In the genomic region with DNA sequence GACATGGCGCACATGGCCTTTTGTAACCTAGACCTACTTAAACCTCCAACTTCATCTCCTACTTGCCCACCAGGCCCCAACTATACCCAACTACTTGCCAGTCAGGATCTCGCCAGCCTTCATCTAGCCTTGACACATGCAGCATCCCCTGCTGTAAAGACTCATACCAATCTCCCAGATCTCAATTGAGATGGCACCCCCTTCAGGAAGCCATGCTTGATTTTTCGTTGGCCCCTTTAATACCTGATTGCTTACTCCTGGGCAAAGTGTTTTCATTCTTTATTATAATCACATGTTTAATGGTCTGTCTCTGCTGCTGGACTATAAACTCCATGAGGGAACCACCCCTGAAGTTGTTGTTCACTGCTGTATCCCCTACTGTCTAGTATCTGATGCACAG, we compare ENCODE assay signal across 27 cellular contexts.
"Had no signal": no experiment of that assay in that cellular context is flagged by ENCODE, and none has a peak within 500 bp of the region (broad histone marks: within the 10 kb centered on the region; RNA-seq: fewer than 3 reads in every experiment).

No MANE protein-coding gene starts in this region.

- H3K4me3 ChIP-seq: left ventricle myocardium inferior, lung, pancreas, prostate gland, skin epidermis, stomach, testis, thyroid gland, upper lobe of right lung had no signal

- H3K27me3 ChIP-seq: pancreas, stomach, testis, thyroid gland had no signal

- H3K9me3 Mint-ChIP-seq: mesothelial cell of epicardium; stimulated activated naive B cell treated with anti-CD40 and anti-IgM and Interleukin-4, amounts not matched to agents 10 μg/mL and 1 μg/mL and 100 μg/mL, for 72 hours had no signal

- H3K36me3 ChIP-seq: left ventricle myocardium inferior, pancreas, prostate gland, stomach, thyroid gland, upper lobe of right lung had no signal

- H3K27me3 Mint-ChIP-seq: stimulated activated naive B cell treated with anti-CD40 and anti-IgM and Interleukin-4, amounts not matched to agents 10 μg/mL and 1 μg/mL and 100 μg/mL, for 72 hours had no signal

- H3K4me3 Mint-ChIP-seq: mesothelial cell of epicardium; naive B cell; natural killer cell; nephron progenitor cell; stimulated activated naive B cell treated with anti-CD40 and anti-IgM and Interleukin-4, amounts not matched to agents 10 μg/mL and 1 μg/mL and 100 μg/mL, for 72 hours had no signal

- H3K9me3 ChIP-seq: left ventricle myocardium inferior, pancreas, prostate gland, stomach, testis, thyroid gland, upper lobe of right lung had no signal

- H3K27ac Mint-ChIP-seq: mesothelial cell of epicardium; natural killer cell; nephron progenitor cell; stimulated activated naive B cell treated with anti-CD40 and anti-IgM and Interleukin-4, amounts not matched to agents 10 μg/mL and 1 μg/mL and 100 μg/mL, for 72 hours had no signal

- H3K27ac ChIP-seq: left ventricle myocardium inferior, pancreas, prostate gland, skin epidermis, stomach, testis, thyroid gland, upper lobe of right lung had no signal

- H3K36me3 Mint-ChIP-seq: mesothelial cell of epicardium; naive B cell; natural killer cell; stimulated activated naive B cell treated with anti-CD40 and anti-IgM and Interleukin-4, amounts not matched to agents 10 μg/mL and 1 μg/mL and 100 μg/mL, for 72 hours had no signal

- H3K4me1 ChIP-seq: left ventricle myocardium inferior, pancreas, prostate gland, stomach, testis, thyroid gland, upper lobe of right lung had no signal

- H3K4me1 Mint-ChIP-seq: mesothelial cell of epicardium; naive B cell; natural killer cell; nephron progenitor cell; stimulated activated naive B cell treated with anti-CD40 and anti-IgM and Interleukin-4, amounts not matched to agents 10 μg/mL and 1 μg/mL and 100 μg/mL, for 72 hours had no signal

- DNase-seq: hypothalamus; islet precursor cell; left ventricle myocardium inferior; mesendoderm; naive B cell; natural killer cell; nephron progenitor cell; nucleus accumbens; pancreas; posterior cingulate gyrus; retina; right cardiac atrium; stimulated activated CD4-positive, alpha-beta T cell treated with anti-CD3 and anti-CD28 coated beads, Interleukin-12 subunit alpha, Interleukin-12 subunit beta, amount 100 ng/mL, for 4 hours; stimulated activated CD4-positive, alpha-beta T cell treated with anti-CD3 and anti-CD28 coated beads, Interleukin-15, amount 100 ng/mL, for 24 hours; stimulated activated CD4-positive, alpha-beta T cell treated with anti-CD3 and anti-CD28 coated beads, Interleukin-2, amount 100 ng/mL, for 24 hours; stimulated activated CD4-positive, alpha-beta T cell treated with anti-CD3 and anti-CD28 coated beads, Interleukin-4, amount 100 ng/mL, for 1 hour; stimulated activated naive B cell treated with anti-CD40 and anti-IgM and Interleukin-4, amounts not matched to agents 10 μg/mL and 1 μg/mL and 100 μg/mL, for 72 hours; stimulated activated naive CD8-positive, alpha-beta T cell treated with anti-CD3 and anti-CD28 coated beads, Interleukin-15, Interleukin-2, amounts not matched to agents 100 U/mL and 50 U/mL, for 24 hours; stomach; testis; thyroid gland; trophoblast cell; upper lobe of right lung had no signal
